In genomic region chr6:168158280-168158979, GRCh38 we compare ENCODE assay signal across 11 cellular contexts.
A peak's percentile ranks its signal among the peaks of the same experiment; 100 is the strongest.
DNase-seq lines count a peak whose midpoint lies in the region; TF ChIP-seq lines count a peak whose summit lies in the region.
"Had no signal": no experiment of that assay in that cellular context is flagged by ENCODE, and none has a peak within 500 bp of the region (broad histone marks: within the 10 kb centered on the region; RNA-seq: fewer than 3 reads in every experiment).

No MANE protein-coding gene starts in this region.

- H3K4me1 ChIP-seq in muscle layer of colon (ENCODE audit: insufficient read depth, low read length) (peaks cover 48% of the 10 kb centered on the region), ovary (ENCODE audit: insufficient read depth) (peaks cover 2% of the 10 kb centered on the region)

- H3K36me3 ChIP-seq in muscle layer of colon (ENCODE audit: insufficient read depth, low read length) (no peaks in the 10 kb centered on the region), ovary (no peaks in the 10 kb centered on the region)

- H3K4me3 ChIP-seq in AG10803 (ENCODE audit: low read length) (peak overlapping the region; percentile 34), muscle layer of colon (ENCODE audit: low read depth in 1 of 2, low read length in 2 of 2) (peak overlapping the region in 1 of 2 donors; percentile 36), ovary (no peak overlapping the region)

- H3K9ac ChIP-seq in muscle layer of colon (ENCODE audit: low read length) = peak overlapping the region; percentile 2

- TF ChIP-seq POLR2A in ovary (IDR thresholded peaks at IDR 0.05) = no peak

- TF ChIP-seq CTCF in AG10803 (conservative IDR thresholded peaks at IDR 0.05; ENCODE audit: low read length) (no peak), ovary (IDR thresholded peaks at IDR 0.05) (no peak)

- H3K27me3 ChIP-seq in muscle layer of colon (ENCODE audit: control insufficient read depth in 1 of 2, insufficient read depth in 2 of 2, low read length in 2 of 2) = no peaks in the 10 kb centered on the region
- H3K27me3 ChIP-seq in ovary = no peaks in the 10 kb centered on the region

- TF ChIP-seq EP300 in ovary (IDR thresholded peaks at IDR 0.05) = no peak

- peak overlapping the region; percentile 75 for H3K27ac ChIP-seq in muscle layer of colon (ENCODE audit: low read depth, low read length)
- no peak overlapping the region for H3K27ac ChIP-seq in ovary

- no peaks in the 10 kb centered on the region for H3K9me3 ChIP-seq in muscle layer of colon (ENCODE audit: low read length)
- H3K9me3 ChIP-seq in ovary = no peaks in the 10 kb centered on the region

- intact Hi-C loops in ovary (cut with DNase I) = loop anchor here in 1 of 4 donors (10.0 kb wide), 1 partner anchor 206 kb away; no protein-coding TSS in a partner anchor

- DNase-seq in AG10803 (ENCODE audit: low read depth) (no peak), M059J (ENCODE audit: low read depth) (peak; percentile 51), ureter (ENCODE audit: low spot score) (no peak), HUDEP-2 (lab: John Stamatoyannopoulos, UW; ENCODE audit: unreplicated experiment in 76 of 76) (no peak), ovary (no peak)
- peak; percentile 20 for DNase-seq in activated CD8-positive, alpha-beta memory T cell treated with anti-CD3 and anti-CD28 coated beads, Interleukin-2, amount 50 U/mL, for 48 hours
- DNase-seq in stimulated activated naive CD4-positive, alpha-beta T cell (lab: John Stamatoyannopoulos, UW) = no peak
- DNase-seq: C1 segment of cervical spinal cord; stimulated activated naive CD8-positive, alpha-beta T cell treated with anti-CD3 and anti-CD28 coated beads, Interleukin-15, amount 100 ng/mL, for 72 hours; T-helper 9 cell had no signal

- WGBS in ovary, 3 donors = 7 to 14% (median 8%) methylated on average over 18 of the region's 18 CpGs

Comparison
In these comparisons a context has a peak if more than half of its experiments do, and no peak if none do; other contexts are left out.
1. DNase-seq: peak in M059J (single experiment) and activated CD8-positive, alpha-beta memory T cell treated with anti-CD3 and anti-CD28 coated beads, Interleukin-2, amount 50 U/mL, for 48 hours (single experiment); none in AG10803 (single experiment), ureter (single experiment), HUDEP-2 (0 of 76), stimulated activated naive CD4-positive, alpha-beta T cell (0 of 6) and ovary (0 of 5).